Comparison of ENCODE assay signal across 19 cellular contexts in the genomic region with DNA sequence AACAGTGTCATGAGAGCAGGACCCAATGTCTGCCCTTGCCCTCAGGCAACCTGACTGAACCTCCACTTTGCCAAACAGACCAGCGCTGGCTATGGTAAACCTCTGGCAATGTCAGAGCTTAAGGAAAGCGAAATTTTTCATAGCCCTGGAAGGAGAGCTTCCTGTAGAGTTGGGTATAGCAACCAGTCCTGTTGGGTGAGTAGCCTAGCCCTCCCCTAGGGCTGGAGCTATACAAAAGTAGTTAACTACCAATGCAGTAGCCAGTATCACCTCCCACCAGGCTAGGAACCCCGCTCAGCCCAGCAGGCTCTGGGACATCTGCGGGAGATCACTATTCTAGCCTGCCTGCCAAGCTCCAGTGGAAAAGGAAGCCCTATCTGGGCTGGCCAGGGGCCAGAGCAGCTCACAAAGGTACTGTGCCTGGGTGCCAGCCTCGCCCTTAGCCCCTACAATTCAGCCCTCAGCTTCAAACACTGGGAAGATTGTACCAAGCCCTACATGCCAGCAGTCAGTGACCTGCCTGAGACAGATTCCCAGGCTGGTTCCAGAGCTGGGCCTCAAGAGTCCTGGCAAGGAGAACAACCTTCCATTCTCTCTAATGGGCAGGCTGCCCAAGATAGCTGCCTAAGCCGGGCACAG. TPM values are rescaled to one million over a fixed set of nuclear protein-coding genes. Genes with fewer than 3 reads are reported as not detected.
A peak's percentile ranks its signal among the peaks of the same experiment; 100 is the strongest.
DNase-seq lines count a peak whose midpoint lies in the region; ATAC-seq and TF ChIP-seq lines count a peak whose summit lies in the region.
"Had no signal": no experiment of that assay in that cellular context is flagged by ENCODE, and none has a peak within 500 bp of the region (broad histone marks: within the 10 kb centered on the region; RNA-seq: fewer than 3 reads in every experiment).

No MANE protein-coding gene starts in this region.

- CTCF ChIA-PET in mammary epithelial cell (lab: Charles Lee; ENCODE audit: low non-redundant PET): no interaction called here

- WGBS in mammary epithelial cell (ENCODE audit: low coverage, missing lambda C conversion rate): 42% methylated on average over 5 of the region's 6 CpGs
- 69 to 85% methylated on average over 6 of the region's 6 CpGs for WGBS in lung, 2 donors

- no peak overlapping the region for H3K4me3 ChIP-seq in mammary epithelial cell (replicated peaks in 1 of 3; ENCODE audit: insufficient read depth in 1 of 3, low read depth in 2 of 3, low read length in 3 of 3)
- no peak overlapping the region for H3K4me3 ChIP-seq in lung
- H3K4me3 ChIP-seq in thoracic aorta: no peak overlapping the region
- H3K4me3 ChIP-seq: cardiac muscle cell, GM12878 had no signal

- TF ChIP-seq CTCF in mammary epithelial cell (conservative IDR thresholded peaks at IDR 0.05 in 1 of 2, IDR thresholded peaks at IDR 0.05 in 1 of 2; ENCODE audit: extremely low read depth in 1 of 2, insufficient read depth in 1 of 2, low read depth in 1 of 2, low read length in 2 of 2) (no peak), lung (IDR thresholded peaks at IDR 0.05; ENCODE audit: control extremely low read depth, extremely low read depth) (no peak), thoracic aorta (IDR thresholded peaks at IDR 0.05) (no peak)

- peak; percentile 62 for DNase-seq in NCI-H2196 (lab: John Stamatoyannopoulos, UW; ENCODE audit: unreplicated experiment)
- DNase-seq in NCI-H2196 treated with DMSO at 0.1 percent for 48 hours (lab: John Stamatoyannopoulos, UW; ENCODE audit: unreplicated experiment): no peak
- peak; percentile 36 for DNase-seq in mammary epithelial cell
- DNase-seq in lung (ENCODE audit: low spot score): peak; percentile 34
- DNase-seq in thoracic aorta (ENCODE audit: low spot score): no peak
- DNase-seq in GM03348 (ENCODE audit: low spot score): no peak
- DNase-seq: 8988T; activated B cell treated with CpG ODN at 0.5 μM for 24 hours; DMS153; Kasumi-1; NCI-H2107; stimulated activated CD4-positive, alpha-beta T cell treated with anti-CD3 and anti-CD28 coated beads, Interleukin-4, amount 100 ng/mL, for 1 hour; stimulated activated naive CD8-positive, alpha-beta T cell treated with anti-CD3 and anti-CD28 coated beads, Interleukin-15, Interleukin-2, amounts not matched to agents 100 U/mL and 50 U/mL, for 24 hours had no signal

- H4K20me1 ChIP-seq in mammary epithelial cell (ENCODE audit: insufficient read depth, low read length): no peaks in the 10 kb centered on the region

- in situ Hi-C loops in mammary epithelial cell (cut with MboI; ENCODE audit: low sequenced_read_pairs in 2 of 2): no loop called here

- H3K27ac ChIP-seq in mammary epithelial cell (ENCODE audit: insufficient read depth, low read depth, low read length): peak overlapping the region; percentile 21
- peak overlapping the region in 1 of 2 donors; percentile 47 for H3K27ac ChIP-seq in lung (ENCODE audit: low read depth in 1 of 2, low read length in 1 of 2)
- H3K27ac ChIP-seq in thoracic aorta: peak overlapping the region; percentile 1 to 29
- H3K27ac ChIP-seq: cardiac muscle cell had no signal

- H3K9me3 ChIP-seq in mammary epithelial cell (replicated peaks; ENCODE audit: insufficient read depth, low read length) (no peaks in the 10 kb centered on the region), lung (ENCODE audit: control insufficient read depth in 2 of 2, insufficient read depth in 1 of 2, low read length in 1 of 2) (no peaks in the 10 kb centered on the region), thoracic aorta (no peaks in the 10 kb centered on the region)

- BruUV-seq in mammary epithelial cell (replicated peaks; lab: Mats Ljungman, UMichigan): no TSS peak

- H3K27me3 ChIP-seq in mammary epithelial cell (ENCODE audit: insufficient read depth, low read length) (no peaks in the 10 kb centered on the region), lung (ENCODE audit: control insufficient read depth, insufficient read depth) (no peaks in the 10 kb centered on the region), thoracic aorta (replicated peaks; ENCODE audit: insufficient read depth) (no peaks in the 10 kb centered on the region)
- H3K27me3 ChIP-seq: cardiac muscle cell had no signal

- peak overlapping the region; percentile 40 for H2AFZ ChIP-seq in mammary epithelial cell (ENCODE audit: low read depth, low read length)

- H3K9ac ChIP-seq in mammary epithelial cell (ENCODE audit: insufficient read depth, low read length): no peak overlapping the region

- no peaks in the 10 kb centered on the region for H3K79me2 ChIP-seq in mammary epithelial cell (ENCODE audit: insufficient read depth, low read length)

- ATAC-seq in lung (ENCODE audit: insufficient read depth, low FRiP score) (no peak), thoracic aorta (ENCODE audit: insufficient number of reproducible peaks, low FRiP score, low read depth) (no peak), HG02610 (IDR thresholded peaks at IDR 0.05; ENCODE audit: unreplicated experiment) (no peak), HG02571 (IDR thresholded peaks at IDR 0.05; ENCODE audit: unreplicated experiment) (no peak)
- ATAC-seq: GM12878 had no signal

- H3K4me1 ChIP-seq in mammary epithelial cell (ENCODE audit: insufficient read depth, low read length): peaks cover 50% of the 10 kb centered on the region
- peaks cover 0 to 8% of the 10 kb centered on the region in 2 donors for H3K4me1 ChIP-seq in lung (ENCODE audit: control insufficient read depth in 2 of 2, insufficient read depth in 2 of 2, low read length in 2 of 2)
- H3K4me1 ChIP-seq in thoracic aorta (ENCODE audit: control insufficient read depth in 1 of 2, low read depth in 2 of 2): peaks cover 30 to 53% of the 10 kb centered on the region in 2 donors

- intact Hi-C loops in mammary epithelial cell (cut with micrococcal nuclease): no loop called here

- dilution Hi-C loops in mammary epithelial cell (cut with HindIII; ENCODE audit: low sequenced_read_pairs): no loop called here

- H3K4me2 ChIP-seq in mammary epithelial cell (ENCODE audit: insufficient read depth, low read depth, low read length): no peak overlapping the region

- no peaks in the 10 kb centered on the region for H3K36me3 ChIP-seq in mammary epithelial cell (ENCODE audit: insufficient read depth, low read length)
- H3K36me3 ChIP-seq in lung (ENCODE audit: control insufficient read depth in 2 of 2, insufficient read depth in 2 of 2, low read length in 2 of 2): no peaks in the 10 kb centered on the region
- H3K36me3 ChIP-seq in thoracic aorta: no peaks in the 10 kb centered on the region
- H3K36me3 ChIP-seq: cardiac muscle cell had no signal

RNA-seq across cellular contexts. Expression of gene WFDC3, which starts 7.9 kb away (rescaled TPM):
- 1 to 10 TPM in 1 of 2 donors, under 1 TPM in 1; 0.33 to 1.4 TPM for total RNA-seq in mammary epithelial cell
- 1.3 TPM for polyA plus RNA-seq in mammary epithelial cell
- 12.3 TPM for polyA minus RNA-seq in mammary epithelial cell
- total RNA-seq in lung: 1 to 10 TPM; 1.8 to 3.6 TPM
- 10 to 100 TPM; 11.4 to 20.9 TPM for polyA plus RNA-seq in lung
- not detected for total RNA-seq in thoracic aorta
- total RNA-seq: activated B cell treated with CpG ODN at 0.5 μM for 24 hours; activated T-helper 1 cell treated with anti-CD3 and anti-CD28 coated beads, Interleukin-12 subunit alpha, Interleukin-12 subunit beta, Interleukin-2, Interleukin-4 antibody, amounts not matched to agents 30 ng/mL and 10 ng/mL and 1 ng/mL, durations not matched to agents 14 hours and 24 hours and 36 hours; cardiac muscle cell; GM12878 had no signal
- polyA plus RNA-seq: neural cell had no signal

RNA-seq across cellular contexts. Expression of gene DNTTIP1, which starts 8.0 kb away (rescaled TPM):
- total RNA-seq in mammary epithelial cell: 10 to 100 TPM; 12.8 to 34.2 TPM
- 52.0 TPM for polyA plus RNA-seq in mammary epithelial cell
- polyA minus RNA-seq in mammary epithelial cell: 60.8 TPM
- total RNA-seq in lung: 10 to 100 TPM; 21.1 to 38.5 TPM
- 10 to 100 TPM; 66.4 to 72.1 TPM for polyA plus RNA-seq in lung
- 10 to 100 TPM; 15.3 to 31.4 TPM for total RNA-seq in thoracic aorta

RNA-seq across cellular contexts. Expression of gene UBE2C, which starts 28.7 kb away (rescaled TPM):
- total RNA-seq in mammary epithelial cell (10 to 100 TPM in 1 of 2 donors, 1 to 10 TPM in 1; 1.0 to 80.5 TPM), lung (1 to 10 TPM; 2.5 to 3.9 TPM), thoracic aorta (not detected)
- polyA plus RNA-seq in mammary epithelial cell (148 TPM), lung (10 to 100 TPM in 1 of 2 donors, 1 to 10 TPM in 1; 7.2 to 17.0 TPM)
- 56.8 TPM for polyA minus RNA-seq in mammary epithelial cell

RNA-seq across cellular contexts. Expression of gene TNNC2, which starts 43.3 kb away (rescaled TPM):
- total RNA-seq in mammary epithelial cell: not detected
- 0.18 TPM for polyA plus RNA-seq in mammary epithelial cell
- polyA minus RNA-seq in mammary epithelial cell: not detected
- total RNA-seq in lung: under 1 TPM in 1 of 2 donors, not detected in 1; 0.54 TPM
- 1 to 10 TPM; 1.1 to 1.5 TPM for polyA plus RNA-seq in lung
- not detected for total RNA-seq in thoracic aorta
- total RNA-seq: activated B cell treated with CpG ODN at 0.5 μM for 24 hours; activated T-helper 1 cell treated with anti-CD3 and anti-CD28 coated beads, Interleukin-12 subunit alpha, Interleukin-12 subunit beta, Interleukin-2, Interleukin-4 antibody, amounts not matched to agents 30 ng/mL and 10 ng/mL and 1 ng/mL, durations not matched to agents 14 hours and 24 hours and 36 hours; GM12878 had no signal

RNA-seq across cellular contexts. Expression of gene SNX21, which starts 49.8 kb away (rescaled TPM):
- 10 to 100 TPM; 14.1 to 34.5 TPM for total RNA-seq in mammary epithelial cell
- polyA plus RNA-seq in mammary epithelial cell: 9.5 TPM
- polyA minus RNA-seq in mammary epithelial cell: 3.6 TPM
- total RNA-seq in lung: 10 to 100 TPM; 30.9 to 34.4 TPM
- 10 to 100 TPM; 15.9 to 16.2 TPM for polyA plus RNA-seq in lung
- total RNA-seq in thoracic aorta: 100 to 1,000 TPM in 1 of 2 donors, 10 to 100 TPM in 1; 78.2 to 133 TPM

Comparison
In these comparisons a context has a peak if more than half of its experiments do, and no peak if none do; other contexts are left out.
1. DNase-seq: peak in NCI-H2196 (single experiment), mammary epithelial cell (single experiment) and lung (single experiment); none in NCI-H2196 treated with DMSO at 0.1 percent for 48 hours (single experiment), thoracic aorta (single experiment) and GM03348 (single experiment).